ENCODE assay signal across 17 cellular contexts in genomic region chr13:110257408-110257807, GRCh38. TPM values are rescaled to one million over a fixed set of nuclear protein-coding genes. Genes with fewer than 3 reads are reported as not detected.
DNase-seq lines count a peak whose midpoint lies in the region; ATAC-seq and TF ChIP-seq lines count a peak whose summit lies in the region.
"Had no signal": no experiment of that assay in that cellular context is flagged by ENCODE, and none has a peak within 500 bp of the region (broad histone marks: within the 10 kb centered on the region; RNA-seq: fewer than 3 reads in every experiment).

No MANE protein-coding gene starts in this region.

- no peaks in the 10 kb centered on the region for H3K27me3 ChIP-seq in sigmoid colon
- H3K27me3 ChIP-seq in aorta (ENCODE audit: control insufficient read depth in 1 of 2, insufficient read depth in 2 of 2, low read length in 1 of 2): no peaks in the 10 kb centered on the region

- ATAC-seq in aorta (ENCODE audit: low FRiP score) (no peak), HG03095 (IDR thresholded peaks at IDR 0.05; ENCODE audit: unreplicated experiment) (no peak), GM21367 (IDR thresholded peaks at IDR 0.05; ENCODE audit: unreplicated experiment) (no peak)
- ATAC-seq: HepG2 had no signal

- TF ChIP-seq EP300 in sigmoid colon (IDR thresholded peaks at IDR 0.05): no peak

- peaks cover 0 to 72% (median 58%) of the 10 kb centered on the region in 4 donors for H3K4me1 ChIP-seq in sigmoid colon
- peaks cover 0 to 4% of the 10 kb centered on the region in 2 donors for H3K4me1 ChIP-seq in aorta (ENCODE audit: control insufficient read depth in 1 of 2, insufficient read depth in 2 of 2, low read length in 2 of 2)

- TF ChIP-seq CTCF in coronary artery (IDR thresholded peaks at IDR 0.05) (no peak), sigmoid colon (IDR thresholded peaks at IDR 0.05) (no peak)

- H3K9me3 ChIP-seq in sigmoid colon (no peaks in the 10 kb centered on the region), aorta (ENCODE audit: control insufficient read depth, low read length) (no peaks in the 10 kb centered on the region)

- TF ChIP-seq POLR2A in sigmoid colon (IDR thresholded peaks at IDR 0.05): no peak

- H3K36me3 ChIP-seq in sigmoid colon: no peaks in the 10 kb centered on the region
- H3K36me3 ChIP-seq in aorta (ENCODE audit: control insufficient read depth in 1 of 2, insufficient read depth in 2 of 2, low read length in 1 of 2): no peaks in the 10 kb centered on the region

- WGBS in sigmoid colon, 2 donors: 90 to 91% methylated on average over 3 of the region's 3 CpGs
- WGBS in aorta, 2 donors: 83 to 94% methylated on average over 3 of the region's 3 CpGs

- peak; percentile 10 for DNase-seq in RPMI7951 (ENCODE audit: low read depth)
- no peak for DNase-seq in coronary artery (ENCODE audit: low spot score)
- DNase-seq in sigmoid colon: no peak
- DNase-seq in aorta: no peak
- DNase-seq in NCI-H2227 (lab: John Stamatoyannopoulos, UW; ENCODE audit: unreplicated experiment): no peak
- DNase-seq: CD8-positive, alpha-beta memory T cell; GF-D8; H9; MM.1S; NCI-H1105; NCI-H187 treated with DMSO at 0.1 percent for 48 hours; NCI-H446 treated with DMSO at 0.1 percent for 48 hours; NCI-H82; SIG-M5 had no signal

- H3K4me3 ChIP-seq in coronary artery (no peak overlapping the region), sigmoid colon (no peak overlapping the region), aorta (ENCODE audit: low read length in 2 of 2) (no peak overlapping the region)

- intact Hi-C loops in sigmoid colon (cut with DNase I) (no loop called here), aorta (cut with DNase I) (no loop called here)

- H3K27ac ChIP-seq in coronary artery: peak overlapping the region; percentile 8 to 95
- H3K27ac ChIP-seq in sigmoid colon: peak overlapping the region; percentile 76 to 98 (median 86)
- peak overlapping the region; percentile 46 to 64 for H3K27ac ChIP-seq in aorta (ENCODE audit: low read depth in 1 of 2, low read length in 2 of 2)

RNA-seq across cellular contexts. Expression of gene COL4A1, which starts 49.5 kb away (rescaled TPM):
- 207 and 209 TPM in 2 replicates for total RNA-seq in RPMI7951 (2014; rRNA removed; shearing (Covaris generic))
- total RNA-seq in sigmoid colon: 100 to 1,000 TPM; 235 to 598 (median 350) TPM
- 10 to 100 TPM in 2 of 3 donors, 1 to 10 TPM in 1; 9.2 to 60.5 (median 10.8) TPM for polyA plus RNA-seq in sigmoid colon
- total RNA-seq in aorta: 100 to 1,000 TPM; 564 to 910 TPM
- 100 to 1,000 TPM in 1 of 2 donors, 10 to 100 TPM in 1; 73.3 to 379 TPM for polyA plus RNA-seq in aorta
- total RNA-seq: CD8-positive, alpha-beta memory T cell; HepG2 had no signal
- polyA plus RNA-seq: CD8-positive, alpha-beta memory T cell; HepG2 had no signal

RNA-seq across cellular contexts. Expression of gene COL4A2, which starts 49.7 kb away (rescaled TPM):
- 181 and 212 TPM in 2 replicates for total RNA-seq in RPMI7951 (2014; rRNA removed; shearing (Covaris generic))
- 1,000 to 10,000 TPM in 1 of 4 donors, 100 to 1,000 TPM in 3; 306 to 1,039 (median 489) TPM for total RNA-seq in sigmoid colon
- polyA plus RNA-seq in sigmoid colon: 10 to 100 TPM; 24.0 to 83.5 (median 25.2) TPM
- 1,000 to 10,000 TPM in 1 of 2 donors, 100 to 1,000 TPM in 1; 693 to 1,110 TPM for total RNA-seq in aorta
- 100 to 1,000 TPM; 117 to 670 TPM for polyA plus RNA-seq in aorta
- total RNA-seq: CD8-positive, alpha-beta memory T cell had no signal
- polyA plus RNA-seq: CD8-positive, alpha-beta memory T cell had no signal
